Comparison of ENCODE assay signal across 8 cellular contexts in the genomic region with DNA sequence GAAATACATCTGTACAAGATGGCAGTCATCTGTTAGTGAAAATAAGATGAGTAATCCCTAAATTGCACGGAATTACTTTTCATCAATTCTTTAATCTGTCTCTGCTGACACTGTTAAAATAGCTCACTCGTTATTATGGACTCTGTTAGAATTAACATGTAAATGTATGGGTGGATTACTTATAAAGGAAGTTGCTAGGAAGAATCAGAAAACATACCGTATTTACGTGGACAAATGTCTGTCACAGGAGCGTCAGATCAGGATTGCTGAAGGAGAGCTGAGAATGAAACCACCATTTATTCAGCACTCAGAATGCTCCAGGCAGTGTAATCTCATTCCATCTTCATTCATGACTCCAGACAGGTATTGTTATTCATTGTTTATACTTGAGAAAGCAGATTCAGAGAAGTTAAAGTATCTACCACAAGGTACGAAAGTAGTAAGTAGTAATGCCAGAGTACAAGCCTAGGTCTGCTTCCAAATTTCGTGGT. TPM values are rescaled to one million over a fixed set of nuclear protein-coding genes. Genes with fewer than 3 reads are reported as not detected.
A peak's percentile ranks its signal among the peaks of the same experiment; 100 is the strongest.
DNase-seq lines count a peak whose midpoint lies in the region; ATAC-seq and TF ChIP-seq lines count a peak whose summit lies in the region.

No MANE protein-coding gene starts in this region.

- in situ Hi-C loops in G401 (cut with HindIII; ENCODE audit: low sequenced_read_pairs): no loop called here

- peak overlapping the region; percentile 94 for H3K4me2 ChIP-seq in fibroblast of lung (ENCODE audit: extremely low read depth, insufficient read depth, low read length)

- no peaks in the 10 kb centered on the region for H3K79me2 ChIP-seq in fibroblast of lung (ENCODE audit: control insufficient read depth, insufficient read depth, low read length)

- H3K9me3 ChIP-seq in fibroblast of lung (ENCODE audit: control insufficient read depth, insufficient read depth, low read depth, low read length): no peaks in the 10 kb centered on the region

- no peaks in the 10 kb centered on the region for H3K27me3 ChIP-seq in fibroblast of lung (ENCODE audit: control insufficient read depth, insufficient read depth, low read length)

- H3K36me3 ChIP-seq in fibroblast of lung (ENCODE audit: control insufficient read depth, insufficient read depth, low read length): no peaks in the 10 kb centered on the region

- H3K27ac ChIP-seq in fibroblast of lung (ENCODE audit: insufficient read depth, low read length): peak overlapping the region; percentile 93

- no peak for TF ChIP-seq CTCF in fibroblast of lung (conservative IDR thresholded peaks at IDR 0.05 in 1 of 2, IDR thresholded peaks at IDR 0.05 in 1 of 2; ENCODE audit: low read depth in 1 of 2, low read length in 2 of 2)

- no peaks in the 10 kb centered on the region for H4K20me1 ChIP-seq in fibroblast of lung (ENCODE audit: control insufficient read depth, extremely low read depth, insufficient read depth, low read length)

- DNase-seq in G401 (ENCODE audit: low spot score): peak; percentile 73
- DNase-seq in RKO (ENCODE audit: low spot score): peak; percentile 39
- peak; percentile 25 to 41 for DNase-seq in fibroblast of lung (ENCODE audit: low read depth in 2 of 2)
- DNase-seq in putamen (ENCODE audit: low spot score): peak; percentile 28
- no peak for DNase-seq in activated CD4-positive, alpha-beta T cell treated with anti-CD3 and anti-CD28 coated beads for 1 hour

- H3K4me1 ChIP-seq in fibroblast of lung (ENCODE audit: control insufficient read depth, extremely low read depth, insufficient read depth, low read length): no peaks in the 10 kb centered on the region

- peak overlapping the region; percentile 89 for H3K9ac ChIP-seq in fibroblast of lung (ENCODE audit: insufficient read depth, low read length)

- H2AFZ ChIP-seq in fibroblast of lung (ENCODE audit: low read length): peak overlapping the region; percentile 6

- ATAC-seq in HG02970 (IDR thresholded peaks at IDR 0.05; ENCODE audit: low FRiP score, unreplicated experiment) (no peak), GM21576 (IDR thresholded peaks at IDR 0.05; ENCODE audit: unreplicated experiment) (no peak), GM21526 (IDR thresholded peaks at IDR 0.05; ENCODE audit: low FRiP score, unreplicated experiment) (no peak)

- H3K4me3 ChIP-seq in fibroblast of lung (replicated peaks in 1 of 4; ENCODE audit: control extremely low read depth in 1 of 4, insufficient read depth in 1 of 4, low read depth in 3 of 4, low read length in 4 of 4): peak overlapping the region; percentile 80 to 93 (median 86)

RNA-seq across cellular contexts. Expression of a gene that starts 1.3 kb away (rescaled TPM):
- total RNA-seq in G401 (2014; rRNA removed; shearing (Covaris generic)): 18.8 and 24.2 TPM in 2 replicates
- 5.6 and 7.8 TPM in 2 replicates for total RNA-seq in fibroblast of lung
- 1.9 and 3.3 TPM in 2 replicates for polyA plus RNA-seq in fibroblast of lung
- polyA plus RNA-seq in fibroblast of lung (2012): 1.8 and 2.9 TPM in 2 replicates
- polyA minus RNA-seq in fibroblast of lung (ENCODE audit: low replicate concordance): 0.96 TPM in 1 of 2 replicates, not detected in the other
